ENCODE assay signal across 8 cellular contexts in genomic region chr20:41329435-41330342, GRCh38. TPM values are rescaled to one million over a fixed set of nuclear protein-coding genes. Genes with fewer than 3 reads are reported as not detected.
A peak's percentile ranks its signal among the peaks of the same experiment; 100 is the strongest.
DNase-seq lines count a peak whose midpoint lies in the region; ATAC-seq and TF ChIP-seq lines count a peak whose summit lies in the region.

No MANE protein-coding gene starts in this region.

- H3K9me2 ChIP-seq in Karpas-422 (replicated peaks; ENCODE audit: insufficient read depth, low read length): no peaks in the 10 kb centered on the region

- 37 to 47% (median 38%) methylated on average over 14 of the region's 14 CpGs for WGBS in heart left ventricle, 4 donors

- POLR2A ChIA-PET in CD8-positive, alpha-beta memory T cell (lab: Charles Lee): interaction anchor here (0.9 kb wide), 1 partner anchor 13 kb away, joined by 3 read pairs; no protein-coding TSS in a partner anchor

- H3K4me2 ChIP-seq in skeletal muscle satellite cell (ENCODE audit: low read length) (peak overlapping the region; percentile 71), Karpas-422 (ENCODE audit: low read depth, low read length, poor library complexity, severe bottlenecking) (no peak overlapping the region)

- H3K27me3 Mint-ChIP-seq in CD8-positive, alpha-beta memory T cell: no peaks in the 10 kb centered on the region
- H3K27me3 Mint-ChIP-seq in activated naive CD4-positive, alpha-beta T cell treated with anti-CD3 and anti-CD28 coated beads, Interleukin-2, amount 10 ng/mL, durations not matched to agents 7 days and 5 days: peaks cover 12% of the 10 kb centered on the region

- peak overlapping the region; percentile 33 for H3K4me3 ChIP-seq in CD8-positive, alpha-beta memory T cell (ENCODE audit: low read length)
- H3K4me3 ChIP-seq in RWPE2 (ENCODE audit: severe bottlenecking): no peak overlapping the region
- peak overlapping the region in 2 of 12 donors; percentile 12 to 17 for H3K4me3 ChIP-seq in heart left ventricle
- H3K4me3 ChIP-seq in skeletal muscle satellite cell (ENCODE audit: low read length): peak overlapping the region; percentile 46
- no peak overlapping the region for H3K4me3 ChIP-seq in Karpas-422 (ENCODE audit: low read length)

- no peaks in the 10 kb centered on the region for H3K79me2 ChIP-seq in Karpas-422 (ENCODE audit: low read length)

- TF ChIP-seq POLR2A in heart left ventricle (IDR thresholded peaks at IDR 0.05): peak in 1 of 2 donors; percentile 47

- TF ChIP-seq CTCF in RWPE2 (IDR thresholded peaks at IDR 0.05; ENCODE audit: poor library complexity, severe bottlenecking): peak; percentile 10
- TF ChIP-seq CTCF in heart left ventricle (IDR thresholded peaks at IDR 0.05): no peak

- peaks cover 10 to 13% (median 13%) of the 10 kb centered on the region in 3 donors for H3K4me1 Mint-ChIP-seq in CD8-positive, alpha-beta memory T cell
- peaks cover 13% of the 10 kb centered on the region for H3K4me1 Mint-ChIP-seq in activated naive CD4-positive, alpha-beta T cell treated with anti-CD3 and anti-CD28 coated beads, Interleukin-2, amount 10 ng/mL, durations not matched to agents 7 days and 5 days

- H3K9ac ChIP-seq in skeletal muscle satellite cell (ENCODE audit: low read depth, low read length) (peak overlapping the region; percentile 85), Karpas-422 (ENCODE audit: low read length) (no peak overlapping the region)

- H3K27me3 ChIP-seq in CD8-positive, alpha-beta memory T cell (ENCODE audit: insufficient read depth, low read length, poor library complexity, severe bottlenecking): no peaks in the 10 kb centered on the region
- no peaks in the 10 kb centered on the region for H3K27me3 ChIP-seq in RWPE2 (ENCODE audit: insufficient read depth, poor library complexity, severe bottlenecking)
- H3K27me3 ChIP-seq in heart left ventricle: no peaks in the 10 kb centered on the region
- H3K27me3 ChIP-seq in skeletal muscle satellite cell (ENCODE audit: control insufficient read depth, insufficient read depth, low read length): no peaks in the 10 kb centered on the region
- H3K27me3 ChIP-seq in Karpas-422 (ENCODE audit: low read length): no peaks in the 10 kb centered on the region

- peaks cover 12% of the 10 kb centered on the region for H3K4me1 ChIP-seq in CD8-positive, alpha-beta memory T cell (ENCODE audit: insufficient read depth, low read length)
- H3K4me1 ChIP-seq in RWPE2 (ENCODE audit: insufficient read depth, poor library complexity, severe bottlenecking) (peaks cover 18% of the 10 kb centered on the region), heart left ventricle (peaks cover 0 to 26% (median 14%) of the 10 kb centered on the region in 12 donors), skeletal muscle satellite cell (ENCODE audit: control insufficient read depth, insufficient read depth, low read length) (peaks cover 32% of the 10 kb centered on the region), Karpas-422 (ENCODE audit: low read length) (no peaks in the 10 kb centered on the region)

- ATAC-seq in HG02588 (IDR thresholded peaks at IDR 0.05; ENCODE audit: unreplicated experiment): peak; percentile 68
- ATAC-seq in RWPE2 (ENCODE audit: low read depth): peak; percentile 97
- peak; percentile 95 to 99 (median 98) for ATAC-seq in heart left ventricle
- ATAC-seq in GM19328 (IDR thresholded peaks at IDR 0.05; ENCODE audit: unreplicated experiment): no peak

- H2AFZ ChIP-seq in Karpas-422 (ENCODE audit: low read length): no peak overlapping the region

- CTCF ChIA-PET in CD8-positive, alpha-beta memory T cell (lab: Charles Lee): interaction anchor here (0.5 to 1.4 kb wide), 3 partner anchors 9 to 367 kb away, joined by 3 to 12 read pairs (median 3); no protein-coding TSS in a partner anchor
- CTCF ChIA-PET in activated naive CD4-positive, alpha-beta T cell treated with anti-CD3 and anti-CD28 coated beads, Interleukin-2, amount 10 ng/mL, durations not matched to agents 7 days and 5 days (lab: Charles Lee): interaction anchor here (0.6 to 1.9 kb wide), 5 partner anchors 8 to 195 kb away, joined by 3 to 15 read pairs (median 4); no protein-coding TSS in a partner anchor

- peak overlapping the region in 3 of 7 donors; percentile 41 to 75 (median 66) for H3K4me3 Mint-ChIP-seq in CD8-positive, alpha-beta memory T cell
- no peak overlapping the region for H3K4me3 Mint-ChIP-seq in activated naive CD4-positive, alpha-beta T cell treated with anti-CD3 and anti-CD28 coated beads, Interleukin-2, amount 10 ng/mL, durations not matched to agents 7 days and 5 days

- peak; percentile 10 to 63 (median 30) for DNase-seq in CD8-positive, alpha-beta memory T cell
- DNase-seq in RWPE2 (ENCODE audit: low spot score): peak; percentile 96
- DNase-seq in activated naive CD4-positive, alpha-beta T cell treated with anti-CD3 and anti-CD28 coated beads, Interleukin-2, amount 10 ng/mL, durations not matched to agents 7 days and 5 days: peak; percentile 69
- peak; percentile 75 to 89 (median 83) for DNase-seq in heart left ventricle
- no peak for DNase-seq in Karpas-422

- H3K9me3 ChIP-seq in CD8-positive, alpha-beta memory T cell (ENCODE audit: low read length): no peaks in the 10 kb centered on the region
- no peaks in the 10 kb centered on the region for H3K9me3 ChIP-seq in RWPE2 (ENCODE audit: severe bottlenecking)
- H3K9me3 ChIP-seq in heart left ventricle: no peaks in the 10 kb centered on the region
- H3K9me3 ChIP-seq in skeletal muscle satellite cell (replicated peaks; ENCODE audit: low read length): no peaks in the 10 kb centered on the region
- H3K9me3 ChIP-seq in Karpas-422 (ENCODE audit: low read length): no peaks in the 10 kb centered on the region

- H3K36me3 Mint-ChIP-seq in CD8-positive, alpha-beta memory T cell: no peaks in the 10 kb centered on the region
- H3K36me3 Mint-ChIP-seq in activated naive CD4-positive, alpha-beta T cell treated with anti-CD3 and anti-CD28 coated beads, Interleukin-2, amount 10 ng/mL, durations not matched to agents 7 days and 5 days: no peaks in the 10 kb centered on the region

- H3K27ac Mint-ChIP-seq in CD8-positive, alpha-beta memory T cell: peak overlapping the region in 5 of 8 donors; percentile 6 to 82 (median 35)
- no peak overlapping the region for H3K27ac Mint-ChIP-seq in activated naive CD4-positive, alpha-beta T cell treated with anti-CD3 and anti-CD28 coated beads, Interleukin-2, amount 10 ng/mL, durations not matched to agents 7 days and 5 days

- no peaks in the 10 kb centered on the region for H3K36me3 ChIP-seq in CD8-positive, alpha-beta memory T cell (ENCODE audit: insufficient read depth, low read length)
- H3K36me3 ChIP-seq in RWPE2 (ENCODE audit: low read depth) (no peaks in the 10 kb centered on the region), heart left ventricle (no peaks in the 10 kb centered on the region), skeletal muscle satellite cell (ENCODE audit: insufficient read depth, low read length) (no peaks in the 10 kb centered on the region), Karpas-422 (ENCODE audit: insufficient read depth, low read length) (no peaks in the 10 kb centered on the region)

- no peak overlapping the region for H3K27ac ChIP-seq in CD8-positive, alpha-beta memory T cell (ENCODE audit: low read depth, low read length)
- H3K27ac ChIP-seq in RWPE2 (ENCODE audit: poor library complexity, severe bottlenecking) (peak overlapping the region; percentile 92), heart left ventricle (peak overlapping the region; percentile 56 to 85 (median 78)), Karpas-422 (ENCODE audit: low read length) (no peak overlapping the region)

- no peaks in the 10 kb centered on the region for H4K20me1 ChIP-seq in Karpas-422 (ENCODE audit: insufficient read depth, low read depth, low read length)

- intact Hi-C loops in heart left ventricle (cut with DNase I): loop anchor here in 4 of 10 donors (5.0 to 10.0 kb wide), 5 partner anchors 82 to 365 kb away; partner anchors contain the start of gene PLCG1 (in 1 of the 4)

- H3K9me3 Mint-ChIP-seq in CD8-positive, alpha-beta memory T cell: no peaks in the 10 kb centered on the region
- H3K9me3 Mint-ChIP-seq in activated naive CD4-positive, alpha-beta T cell treated with anti-CD3 and anti-CD28 coated beads, Interleukin-2, amount 10 ng/mL, durations not matched to agents 7 days and 5 days: no peaks in the 10 kb centered on the region

RNA-seq across cellular contexts. Expression of gene LPIN3, which starts 10.9 kb away (rescaled TPM):
- under 1 TPM; 0.46 to 0.53 TPM for total RNA-seq in CD8-positive, alpha-beta memory T cell
- not detected for polyA plus RNA-seq in CD8-positive, alpha-beta memory T cell
- 10 to 100 TPM; 13.2 to 24.1 (median 19.0) TPM for total RNA-seq in heart left ventricle
- polyA plus RNA-seq in heart left ventricle: 10 to 100 TPM; 12.8 to 23.1 TPM
- 13.5 and 19.5 TPM in 2 replicates for total RNA-seq in skeletal muscle satellite cell (2012; rRNA removed)
- total RNA-seq in Karpas-422 (2014; rRNA removed; shearing (Covaris generic); ENCODE audit: low replicate concordance): not detected in 2 replicates

RNA-seq across cellular contexts. Expression of gene ZHX3, which starts 12.2 kb away (rescaled TPM):
- total RNA-seq in CD8-positive, alpha-beta memory T cell: 10 to 100 TPM; 12.7 to 15.3 TPM
- polyA plus RNA-seq in CD8-positive, alpha-beta memory T cell: 12.1 TPM
- 10 to 100 TPM; 26.3 to 43.9 (median 33.1) TPM for total RNA-seq in heart left ventricle
- polyA plus RNA-seq in heart left ventricle: 10 to 100 TPM; 10.9 to 17.2 TPM
- total RNA-seq in skeletal muscle satellite cell (2012; rRNA removed): 27.1 and 29.1 TPM in 2 replicates
- total RNA-seq in Karpas-422 (2014; rRNA removed; shearing (Covaris generic); ENCODE audit: low replicate concordance): 4.9 and 5.9 TPM in 2 replicates

RNA-seq across cellular contexts. Expression of gene EMILIN3, which starts 36.9 kb away (rescaled TPM):
- total RNA-seq in CD8-positive, alpha-beta memory T cell: not detected
- polyA plus RNA-seq in CD8-positive, alpha-beta memory T cell: not detected
- 1 to 10 TPM in 8 of 9 donors, under 1 TPM in 1; 0.24 to 9.3 (median 2.2) TPM for total RNA-seq in heart left ventricle
- polyA plus RNA-seq in heart left ventricle: 1 to 10 TPM; 1.2 to 3.3 TPM
- not detected in 2 replicates for total RNA-seq in skeletal muscle satellite cell (2012; rRNA removed)
- not detected in 2 replicates for total RNA-seq in Karpas-422 (2014; rRNA removed; shearing (Covaris generic); ENCODE audit: low replicate concordance)

Comparison
In these comparisons a context has a peak if more than half of its experiments do, and no peak if none do; other contexts are left out.
1. H3K27ac ChIP-seq: peak in RWPE2 (single experiment) and heart left ventricle (12 of 12); none in CD8-positive, alpha-beta memory T cell (single experiment) and Karpas-422 (single experiment).
2. H3K4me3 ChIP-seq: peak in CD8-positive, alpha-beta memory T cell (single experiment) and skeletal muscle satellite cell (single experiment); none in RWPE2 (single experiment) and Karpas-422 (single experiment).
3. RNA of gene LPIN3, which starts 10.9 kb away (total RNA-seq): 13.2 to 24.1 TPM in heart left ventricle; 0.46 to 0.53 TPM in CD8-positive, alpha-beta memory T cell and not detected in Karpas-422; every median in the first group is over 4 times any median in the second.